In the genomic region with DNA sequence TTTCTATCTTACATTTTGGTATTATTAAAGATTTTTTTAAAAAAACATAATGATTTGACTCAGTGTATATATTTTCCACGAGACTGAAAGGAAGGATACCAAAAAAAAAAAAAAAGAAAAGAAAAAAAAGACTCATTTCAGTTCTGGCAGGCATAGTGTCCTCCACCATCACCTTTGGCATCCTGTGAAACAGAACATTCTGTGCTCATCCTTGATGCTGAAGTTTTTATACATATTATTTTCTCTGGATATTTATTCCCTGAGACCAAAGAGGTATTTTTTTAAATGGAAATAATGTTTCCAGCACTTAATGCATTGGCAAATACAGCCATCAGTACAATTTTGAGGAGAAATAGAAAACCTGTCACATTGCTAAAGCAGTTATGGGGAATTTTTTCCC, we compare ENCODE assay signal across 6 cellular contexts.
"Had no signal": no experiment of that assay in that cellular context is flagged by ENCODE, and none has a peak within 500 bp of the region (broad histone marks: within the 10 kb centered on the region; RNA-seq: fewer than 3 reads in every experiment).

No MANE protein-coding gene starts in this region.

- DNase-seq: H9, HCEC 1CT, KBM-7 had no signal

- H3K4me3 ChIP-seq: GM23338 had no signal

- ATAC-seq: GM23338, HepG2 had no signal

- H3K27ac ChIP-seq: HL-60 had no signal
